ENCODE assay signal across 11 cellular contexts in genomic region chr19:23440791-23441190, GRCh38. TPM values are rescaled to one million over a fixed set of nuclear protein-coding genes. Genes with fewer than 3 reads are reported as not detected.
DNase-seq lines count a peak whose midpoint lies in the region; ATAC-seq, FAIRE-seq and TF ChIP-seq lines count a peak whose summit lies in the region.
"Had no signal": no experiment of that assay in that cellular context is flagged by ENCODE, and none has a peak within 500 bp of the region (broad histone marks: within the 10 kb centered on the region; RNA-seq: fewer than 3 reads in every experiment).

No MANE protein-coding gene starts in this region.

- FAIRE-seq in GM12878 (lab: Jason Lieb, UNC), result no peak
- FAIRE-seq: colon had no signal

- in situ Hi-C loops in GM12878 (cut with MboI), result no loop called here

- H3K4me1 ChIP-seq in GM12878 (ENCODE audit: control insufficient read depth, insufficient read depth, low read length), result no peaks in the 10 kb centered on the region

- H3K36me3 ChIP-seq in GM12878 (ENCODE audit: control insufficient read depth in 2 of 2, insufficient read depth in 2 of 2, low read length in 1 of 2), result no peaks in the 10 kb centered on the region

- CTCF ChIA-PET in GM12878 (lab: Yijun Ruan, JAX), result interaction anchor here (0.6 kb wide), 1 partner anchor 30 kb away, joined by 4 read pairs; no protein-coding TSS in a partner anchor

- H3K4me3 ChIP-seq in HL-60 (replicated peaks; ENCODE audit: insufficient read depth, low read length) (no peak overlapping the region), GM12878 (no peak overlapping the region)
- H3K4me3 ChIP-seq: skin epidermis had no signal

- no peak for TF ChIP-seq RAD21 in GM12878 (IDR thresholded peaks at IDR 0.05; ENCODE audit: insufficient read depth, low read depth, low read length)

- H3K4me1 Mint-ChIP-seq in progenitor cell of endocrine pancreas (ENCODE audit: low read depth), result no peaks in the 10 kb centered on the region

- H2AFZ ChIP-seq in GM12878 (ENCODE audit: control insufficient read depth, low read depth, low read length), result no peak overlapping the region

- H3K9me3 ChIP-seq in GM12878 (replicated peaks; ENCODE audit: control insufficient read depth, insufficient read depth, low read length), result no peaks in the 10 kb centered on the region; the same call in 2 of the 3 replicates

- ATAC-seq in GM12878 (no peak), HG02884 (IDR thresholded peaks at IDR 0.05; ENCODE audit: unreplicated experiment) (no peak), HG03378 (IDR thresholded peaks at IDR 0.05; ENCODE audit: unreplicated experiment) (no peak)

- no peak for TF ChIP-seq POLR2A in GM12878 (IDR thresholded peaks at IDR 0.05; ENCODE audit: low read depth, low read length)

- peaks cover 2% of the 10 kb centered on the region for H3K36me3 Mint-ChIP-seq in progenitor cell of endocrine pancreas (ENCODE audit: insufficient read depth)

- H4K20me1 ChIP-seq in GM12878 (ENCODE audit: control insufficient read depth, insufficient read depth), result no peaks in the 10 kb centered on the region

- no peak overlapping the region for H3K4me2 ChIP-seq in GM12878 (ENCODE audit: control insufficient read depth, insufficient read depth)

- SMC1A ChIA-PET in GM12878 (lab: Charles Lee; ENCODE audit: uncharacterized antibody, unreplicated experiment), result no interaction called here

- H3K9ac ChIP-seq in GM12878 (ENCODE audit: control insufficient read depth, insufficient read depth, low read length), result no peak overlapping the region

- no peak overlapping the region for H3K27ac Mint-ChIP-seq in progenitor cell of endocrine pancreas

- H3K4me3 Mint-ChIP-seq in progenitor cell of endocrine pancreas (ENCODE audit: low read depth), result no peak overlapping the region

- peak; percentile 4 for DNase-seq in activated CD4-positive, alpha-beta T cell treated with anti-CD3 and anti-CD28 coated beads, Interleukin-2, amount 50 U/mL, for 1 hour
- DNase-seq in activated CD4-positive, alpha-beta T cell treated with anti-CD3 and anti-CD28 coated beads, Interleukin-2, amount 50 U/mL, for 4 hours, result no peak
- DNase-seq in HL-60 (ENCODE audit: low read depth in 1 of 2, low spot score in 1 of 2) (no peak), GM12878 (ENCODE audit: low read depth, low spot score) (no peak), progenitor cell of endocrine pancreas (ENCODE audit: low spot score, unreplicated experiment) (no peak), NCI-H187 treated with DMSO at 0.1 percent for 48 hours (lab: John Stamatoyannopoulos, UW) (no peak)
- DNase-seq: NCI-H446 treated with DMSO at 0.1 percent for 48 hours had no signal

- RAD21 ChIA-PET in GM12878 (lab: Charles Lee; ENCODE audit: unreplicated experiment), result no interaction called here

- POLR2A ChIA-PET in GM12878 (lab: Charles Lee), result no interaction called here

- intact Hi-C loops in GM12878 (cut with micrococcal nuclease; ENCODE audit: unreplicated experiment), result no loop called here

- TF ChIP-seq EP300 in GM12878 (IDR thresholded peaks at IDR 0.05; ENCODE audit: borderline replicate concordance in 1 of 2, control insufficient read depth in 1 of 2, low read depth in 2 of 2, low read length in 2 of 2), result no peak

- H3K79me2 ChIP-seq in GM12878 (ENCODE audit: control insufficient read depth, insufficient read depth, low read length), result no peaks in the 10 kb centered on the region

- WGBS in GM12878 (ENCODE audit: insufficient coverage, insufficient replicate concordance, low lambda C conversion rate, missing lambda C conversion rate), result 27% methylated on average over 9 of the region's 9 CpGs

- H3K27ac ChIP-seq in HL-60 (replicated peaks) (no peak overlapping the region), GM12878 (ENCODE audit: control insufficient read depth, insufficient read depth) (no peak overlapping the region)
- H3K27ac ChIP-seq: skin epidermis had no signal

- TF ChIP-seq CTCF in HL-60 (IDR thresholded peaks at IDR 0.05; ENCODE audit: insufficient read depth, low read length) (peak; percentile 20), GM12878 (IDR thresholded peaks at IDR 0.05 in 2 of 3, conservative IDR thresholded peaks at IDR 0.05 in 1 of 3; ENCODE audit: control insufficient read depth in 2 of 3, extremely low read depth in 1 of 3, insufficient read depth in 1 of 3, low read depth in 3 of 3, low read length in 3 of 3) (peak; percentile 2 to 47 (median 34); a peak in 3 of 6 replicates), progenitor cell of endocrine pancreas (IDR thresholded peaks at IDR 0.05; ENCODE audit: unreplicated experiment) (peak; percentile 51)

- no TSS peak for BruUV-seq in GM12878 (replicated peaks; lab: Mats Ljungman, UMichigan)

- no peaks in the 10 kb centered on the region for H3K27me3 Mint-ChIP-seq in progenitor cell of endocrine pancreas

- peaks cover 64% of the 10 kb centered on the region for H3K9me3 Mint-ChIP-seq in progenitor cell of endocrine pancreas (ENCODE audit: low read depth)

- H3K27me3 ChIP-seq in HL-60 (ENCODE audit: insufficient read depth, poor library complexity, severe bottlenecking) (no peaks in the 10 kb centered on the region), GM12878 (replicated peaks in 1 of 2; ENCODE audit: control insufficient read depth in 2 of 2, insufficient read depth in 2 of 2, low read length in 1 of 2) (no peaks in the 10 kb centered on the region)

TF ChIP-seq in GM12878, 131 proteins besides CTCF, POLR2A, EP300 and RAD21:
- TF ChIP-seq CEBPZ (IDR thresholded peaks at IDR 0.05; ENCODE audit: low read depth, low read length) (no peak), NR2C1 (IDR thresholded peaks at IDR 0.05) (no peak), SMC3 (IDR thresholded peaks at IDR 0.05; ENCODE audit: borderline replicate concordance, low read length) (no peak), CHD4 (IDR thresholded peaks at IDR 0.05) (no peak), ZNF207 (IDR thresholded peaks at IDR 0.05; ENCODE audit: borderline replicate concordance) (no peak), PBX3 (IDR thresholded peaks at IDR 0.05; ENCODE audit: insufficient replicate concordance, low read depth, low read length) (no peak), HDGF (IDR thresholded peaks at IDR 0.05) (no peak)

RNA-seq across cellular contexts. Expression of gene ZNF91, which starts 45.5 kb away (rescaled TPM):
- 105 TPM in 2 replicates for total RNA-seq in GM12878 (2013; cell fraction: nucleolus; rRNA removed)
- 17.7 and 19.0 TPM in 2 replicates for total RNA-seq in GM12878 (2014; rRNA removed)
- total RNA-seq in GM12878 (2014; rRNA removed; fragmentation: Illumina TruSeq; extraction: Trizol), result 30.2 and 31.1 TPM in 2 replicates
- 17.3 and 19.9 TPM in 2 replicates for total RNA-seq in GM12878 (2021)
- 5.1 TPM for polyA plus RNA-seq in GM12878 (2011; ENCODE audit: low read depth)
- polyA plus RNA-seq in GM12878 (2011; rRNA removed), result 11.7 and 13.7 TPM in 2 replicates
- polyA plus RNA-seq in GM12878 (2011; cell fraction: cytosol; rRNA removed), result 9.2 and 10.8 TPM in 2 replicates
- 15.8 and 18.9 TPM in 2 replicates for polyA plus RNA-seq in GM12878 (2011; cell fraction: nucleus; rRNA removed)
- 8.0 and 9.1 TPM in 2 replicates for polyA plus RNA-seq in GM12878 (2012)
- polyA plus RNA-seq in GM12878 (2014; fragmentation: Illumina TruSeq; extraction: Trizol), result 12.7 and 14.8 TPM in 2 replicates
- 1 to 10 TPM; 4.6 to 5.1 TPM for polyA plus RNA-seq in GM12878 (2014; fragmentation: Nextera tagmentation; extraction: Ambion mirVana)
- polyA plus RNA-seq in GM12878 (2014; rRNA removed), result 8.9 and 9.2 TPM in 2 replicates
- polyA plus RNA-seq in GM12878 (2016; fragmentation: Nextera tagmentation; extraction: Ambion mirVana), result 10 to 100 TPM in 1 of 2 experiments, 1 to 10 TPM in 1; 9.6 to 10.8 TPM
- polyA minus RNA-seq in GM12878 (2011; rRNA and poly(A)+ RNA removed), result 16.5 and 21.3 TPM in 2 replicates
- polyA minus RNA-seq in GM12878 (2011; cell fraction: cytosol; rRNA and poly(A)+ RNA removed), result 9.6 and 11.4 TPM in 2 replicates
- 16.3 and 29.1 TPM in 2 replicates for polyA minus RNA-seq in GM12878 (2011; cell fraction: nucleus; rRNA and poly(A)+ RNA removed)
- total RNA-seq in progenitor cell of endocrine pancreas, result 149 TPM in 2 replicates
